ENCODE assay signal across 18 cellular contexts in the genomic region with DNA sequence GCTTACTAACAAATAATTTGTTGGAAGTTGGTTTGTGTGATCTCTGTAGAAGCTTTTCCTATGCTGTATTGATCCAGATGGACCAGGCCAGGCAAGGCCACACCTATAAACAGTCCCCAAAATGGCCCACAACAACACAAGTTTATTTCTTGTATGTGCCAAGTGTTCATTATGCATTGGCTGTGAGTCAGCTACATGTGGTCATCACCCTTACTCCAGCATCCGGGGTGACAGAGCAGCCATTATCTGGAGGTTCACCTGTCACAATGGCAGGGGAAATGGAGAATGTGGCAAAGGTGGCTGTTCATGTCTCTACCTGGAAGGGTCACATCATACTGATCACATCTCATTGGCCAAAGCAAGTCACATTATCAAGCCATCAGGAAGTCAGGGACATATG.
"Had no signal": no experiment of that assay in that cellular context is flagged by ENCODE, and none has a peak within 500 bp of the region (broad histone marks: within the 10 kb centered on the region; RNA-seq: fewer than 3 reads in every experiment).

No MANE protein-coding gene starts in this region.

- H3K27me3 Mint-ChIP-seq: naive thymus-derived CD8-positive, alpha-beta T cell had no signal

- ATAC-seq: foreskin keratinocyte; mucosa of descending colon; naive thymus-derived CD8-positive, alpha-beta T cell had no signal

- H3K36me3 Mint-ChIP-seq: naive thymus-derived CD8-positive, alpha-beta T cell had no signal

- H3K4me3 ChIP-seq: colonic mucosa, esophagus squamous epithelium, mucosa of descending colon, ovary, right atrium auricular region, sigmoid colon, skin epidermis, stomach, thoracic aorta, transverse colon had no signal

- H3K9me3 Mint-ChIP-seq: naive thymus-derived CD8-positive, alpha-beta T cell; neural crest cell had no signal

- H3K27ac Mint-ChIP-seq: naive thymus-derived CD8-positive, alpha-beta T cell had no signal

- H3K36me3 ChIP-seq: colonic mucosa, esophagus squamous epithelium, ovary, right atrium auricular region, sigmoid colon, stomach, thoracic aorta, transverse colon had no signal

- H3K9me3 ChIP-seq: colonic mucosa, esophagus squamous epithelium, mucosa of descending colon, ovary, right atrium auricular region, sigmoid colon, stomach, thoracic aorta, transverse colon had no signal

- H3K27ac ChIP-seq: colonic mucosa, esophagus squamous epithelium, foreskin keratinocyte, ovary, right atrium auricular region, sigmoid colon, skin epidermis, stomach, thoracic aorta, transverse colon had no signal

- H3K4me3 Mint-ChIP-seq: naive thymus-derived CD8-positive, alpha-beta T cell; neural crest cell had no signal

- H3K4me1 ChIP-seq: colonic mucosa had no signal

- DNase-seq: colonic mucosa; dermis blood vessel endothelial cell; esophagus squamous epithelium; foreskin keratinocyte; mucosa of descending colon; naive thymus-derived CD8-positive, alpha-beta T cell; ovary; sigmoid colon; stimulated activated CD4-positive, alpha-beta T cell treated with anti-CD3 and anti-CD28 coated beads, Interleukin-2, amount 100 ng/mL, for 24 hours; stimulated activated CD4-positive, alpha-beta T cell treated with anti-CD3 and anti-CD28 coated beads, Interleukin-4, amount 100 ng/mL, for 4 hours; stimulated activated naive CD4-positive, alpha-beta T cell; stomach; substantia nigra; transverse colon had no signal

- H3K27me3 ChIP-seq: colonic mucosa, esophagus squamous epithelium, foreskin keratinocyte, ovary, right atrium auricular region, sigmoid colon, stomach, transverse colon had no signal
